7 cellular contexts compared by ENCODE assay signal in the genomic region with DNA sequence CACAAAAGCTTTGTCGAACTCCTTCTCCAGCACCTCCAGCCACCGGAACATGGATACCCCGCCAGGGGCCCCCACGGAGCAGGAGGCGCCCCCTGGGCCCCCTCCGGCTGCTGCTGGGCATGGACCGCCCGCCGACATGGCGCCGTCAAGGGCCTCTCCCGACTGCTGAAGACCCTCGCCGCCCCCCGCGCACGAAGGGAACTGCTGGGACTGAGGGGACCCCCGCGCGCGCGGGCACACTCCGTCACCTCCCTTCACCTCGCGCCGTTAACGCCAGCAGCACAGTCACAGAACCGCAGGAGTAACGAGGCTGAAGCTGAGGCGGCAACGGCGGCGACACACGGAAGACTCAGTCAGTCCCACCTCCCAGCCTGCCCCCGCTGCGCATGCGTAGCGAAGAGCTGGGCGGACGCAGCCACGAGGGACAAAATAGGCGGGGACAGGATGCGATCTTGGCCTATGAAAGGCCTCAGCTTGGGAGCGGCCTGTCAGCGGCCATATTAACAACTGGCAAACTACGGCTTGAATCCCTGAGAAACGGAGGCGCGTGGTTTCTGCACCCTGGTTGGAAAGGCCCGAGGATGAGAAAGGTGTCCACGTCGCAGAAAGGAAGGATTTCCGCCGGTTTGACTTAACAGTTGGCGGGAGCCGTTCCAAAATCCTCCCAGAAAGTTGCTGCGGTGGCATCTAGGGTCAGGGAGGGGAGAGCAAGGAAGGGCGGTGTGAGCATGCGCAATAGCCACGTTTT. TPM values are rescaled to one million over a fixed set of nuclear protein-coding genes. Genes with fewer than 3 reads are reported as not detected.
DNase-seq lines count a peak whose midpoint lies in the region; ATAC-seq, FAIRE-seq and TF ChIP-seq lines count a peak whose summit lies in the region.

A gene (minus strand): TSS at position 361 of the 748 bp plus-strand sequence. CDS start 223 bp downstream, at position 138.

- peaks cover 47% of the 10 kb centered on the region for H3K79me2 ChIP-seq in GM12878 (ENCODE audit: control insufficient read depth, insufficient read depth, low read length)

- H3K9ac ChIP-seq in GM12878 (ENCODE audit: control insufficient read depth, insufficient read depth, low read length), result peak within 1 kb of the TSS; percentile 76

- WGBS in GM12878 (ENCODE audit: insufficient coverage, insufficient replicate concordance, low lambda C conversion rate, missing lambda C conversion rate), result under 1% methylated on average over 49 of the region's 60 CpGs

- peak; percentile 98 for TF ChIP-seq POLR2A in GM12878 (IDR thresholded peaks at IDR 0.05; ENCODE audit: low read depth, low read length)

- H3K27ac ChIP-seq in GM12878 (ENCODE audit: control insufficient read depth, insufficient read depth), result peak within 1 kb of the TSS; percentile 79

- POLR2A ChIA-PET in GM12878 (lab: Charles Lee), result interaction anchor here (0.6 to 4.3 kb wide), 7 partner anchors 13 to 181 kb away, joined by 3 to 14 read pairs (median 4); a partner anchor contains a TSS

- peaks cover 3% of the 10 kb centered on the region; the same call in 1 of the 2 replicates for H3K4me1 ChIP-seq in GM12878 (ENCODE audit: control insufficient read depth, insufficient read depth, low read length)

- no TSS peak for BruUV-seq in GM12878 (replicated peaks; lab: Mats Ljungman, UMichigan)

- no peaks in the 10 kb centered on the region for H3K27me3 ChIP-seq in GM12878 (replicated peaks in 1 of 2; ENCODE audit: control insufficient read depth in 2 of 2, insufficient read depth in 2 of 2, low read length in 1 of 2)

- in situ Hi-C loops in GM12878 (cut with MboI), result no loop called here

- peak; percentile 93 to 96 for DNase-seq in NCI-H2081 (lab: John Stamatoyannopoulos, UW)
- peak; percentile 93 for DNase-seq in T1000 (lab: John Stamatoyannopoulos, UW)
- peak; percentile 93 for DNase-seq in GM12878 (ENCODE audit: low read depth, low spot score)
- DNase-seq in hypothalamus (lab: John Stamatoyannopoulos, UW), result peak; percentile 78 to 99 (median 93)
- peak; percentile 91 for DNase-seq in retinal pigment epithelial cell (ENCODE audit: low read depth)

- peak; percentile 74 for ATAC-seq in GM18508 (IDR thresholded peaks at IDR 0.05; ENCODE audit: insufficient read depth, unreplicated experiment)
- peak; percentile 93 for ATAC-seq in HG03025 (IDR thresholded peaks at IDR 0.05; ENCODE audit: low FRiP score, unreplicated experiment)
- ATAC-seq in GM12878, result peak; percentile 93

- intact Hi-C loops in GM12878 (cut with micrococcal nuclease; ENCODE audit: unreplicated experiment), result no loop called here

- peak within 1 kb of the TSS; percentile 94 for H3K4me2 ChIP-seq in GM12878 (ENCODE audit: control insufficient read depth, insufficient read depth)

- FAIRE-seq in GM12878 (lab: Jason Lieb, UNC), result peak; percentile 91

- peaks cover 11% of the 10 kb centered on the region for H3K9me3 ChIP-seq in GM12878 (replicated peaks; ENCODE audit: control insufficient read depth, insufficient read depth, low read length)

- peak in 1 of 3 experiments; percentile 16; a peak in 1 of 6 replicates for TF ChIP-seq CTCF in GM12878 (IDR thresholded peaks at IDR 0.05 in 2 of 3, conservative IDR thresholded peaks at IDR 0.05 in 1 of 3; ENCODE audit: control insufficient read depth in 2 of 3, extremely low read depth in 1 of 3, insufficient read depth in 1 of 3, low read depth in 3 of 3, low read length in 3 of 3)
- TF ChIP-seq CTCF in retinal pigment epithelial cell (conservative IDR thresholded peaks at IDR 0.05; ENCODE audit: low read depth, low read length), result peak; percentile 36

- H3K4me3 ChIP-seq in GM12878 (peak within 1 kb of the TSS; percentile 94), retinal pigment epithelial cell (ENCODE audit: low read length) (peak within 1 kb of the TSS; percentile 90)

- SMC1A ChIA-PET in GM12878 (lab: Charles Lee; ENCODE audit: uncharacterized antibody, unreplicated experiment), result interaction anchor here (0.7 to 8.5 kb wide), 6 partner anchors 8 to 152 kb away, joined by 3 to 128 read pairs (median 6); a partner anchor contains a TSS

- RAD21 ChIA-PET in GM12878 (lab: Charles Lee; ENCODE audit: unreplicated experiment), result interaction anchor here (0.7 to 6.2 kb wide), 8 partner anchors 44 to 631 kb away, joined by 3 to 71 read pairs (median 4); no protein-coding TSS in a partner anchor

- H3K36me3 ChIP-seq in GM12878 (ENCODE audit: control insufficient read depth in 2 of 2, insufficient read depth in 2 of 2, low read length in 1 of 2), result peaks cover 0 to 10% of the 10 kb centered on the region in 2 experiments; a peak in 1 of 4 replicates

- H2AFZ ChIP-seq in GM12878 (ENCODE audit: control insufficient read depth, low read depth, low read length), result peak within 1 kb of the TSS; percentile 98

- H4K20me1 ChIP-seq in GM12878 (ENCODE audit: control insufficient read depth, insufficient read depth), result no peaks in the 10 kb centered on the region

- no peak for TF ChIP-seq EP300 in GM12878 (IDR thresholded peaks at IDR 0.05; ENCODE audit: borderline replicate concordance in 1 of 2, control insufficient read depth in 1 of 2, low read depth in 2 of 2, low read length in 2 of 2)

- CTCF ChIA-PET in GM12878 (lab: Yijun Ruan, JAX), result interaction anchor here (0.7 to 4.0 kb wide), 7 partner anchors 10 to 153 kb away, joined by 3 to 35 read pairs (median 4); no protein-coding TSS in a partner anchor

- TF ChIP-seq RAD21 in GM12878 (IDR thresholded peaks at IDR 0.05; ENCODE audit: insufficient read depth, low read depth, low read length), result no peak

TF ChIP-seq in GM12878, 131 proteins besides CTCF, POLR2A, EP300 and RAD21 (continues in another document):
- TF ChIP-seq TBL1XR1 (IDR thresholded peaks at IDR 0.05; ENCODE audit: low read depth, low read length) (peak; percentile 58; the same call in 1 of the 2 replicates), MYB (IDR thresholded peaks at IDR 0.05; ENCODE audit: borderline replicate concordance, low read depth, low read length) (no peak), HDGF (IDR thresholded peaks at IDR 0.05) (peak; percentile 93; the same call in 1 of the 2 replicates), SREBF2 (IDR thresholded peaks at IDR 0.05; ENCODE audit: low read length) (no peak)
- TF ChIP-seq, protein P1, sequence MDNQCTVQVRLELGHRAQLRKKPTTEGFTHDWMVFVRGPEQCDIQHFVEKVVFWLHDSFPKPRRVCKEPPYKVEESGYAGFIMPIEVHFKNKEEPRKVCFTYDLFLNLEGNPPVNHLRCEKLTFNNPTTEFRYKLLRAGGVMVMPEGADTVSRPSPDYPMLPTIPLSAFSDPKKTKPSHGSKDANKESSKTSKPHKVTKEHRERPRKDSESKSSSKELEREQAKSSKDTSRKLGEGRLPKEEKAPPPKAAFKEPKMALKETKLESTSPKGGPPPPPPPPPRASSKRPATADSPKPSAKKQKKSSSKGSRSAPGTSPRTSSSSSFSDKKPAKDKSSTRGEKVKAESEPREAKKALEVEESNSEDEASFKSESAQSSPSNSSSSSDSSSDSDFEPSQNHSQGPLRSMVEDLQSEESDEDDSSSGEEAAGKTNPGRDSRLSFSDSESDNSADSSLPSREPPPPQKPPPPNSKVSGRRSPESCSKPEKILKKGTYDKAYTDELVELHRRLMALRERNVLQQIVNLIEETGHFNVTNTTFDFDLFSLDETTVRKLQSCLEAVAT (IDR thresholded peaks at IDR 0.05), result 0 out of 2 replicates have a peak, but pooled peaks have one; percentile 66
- TF ChIP-seq, protein P2, sequence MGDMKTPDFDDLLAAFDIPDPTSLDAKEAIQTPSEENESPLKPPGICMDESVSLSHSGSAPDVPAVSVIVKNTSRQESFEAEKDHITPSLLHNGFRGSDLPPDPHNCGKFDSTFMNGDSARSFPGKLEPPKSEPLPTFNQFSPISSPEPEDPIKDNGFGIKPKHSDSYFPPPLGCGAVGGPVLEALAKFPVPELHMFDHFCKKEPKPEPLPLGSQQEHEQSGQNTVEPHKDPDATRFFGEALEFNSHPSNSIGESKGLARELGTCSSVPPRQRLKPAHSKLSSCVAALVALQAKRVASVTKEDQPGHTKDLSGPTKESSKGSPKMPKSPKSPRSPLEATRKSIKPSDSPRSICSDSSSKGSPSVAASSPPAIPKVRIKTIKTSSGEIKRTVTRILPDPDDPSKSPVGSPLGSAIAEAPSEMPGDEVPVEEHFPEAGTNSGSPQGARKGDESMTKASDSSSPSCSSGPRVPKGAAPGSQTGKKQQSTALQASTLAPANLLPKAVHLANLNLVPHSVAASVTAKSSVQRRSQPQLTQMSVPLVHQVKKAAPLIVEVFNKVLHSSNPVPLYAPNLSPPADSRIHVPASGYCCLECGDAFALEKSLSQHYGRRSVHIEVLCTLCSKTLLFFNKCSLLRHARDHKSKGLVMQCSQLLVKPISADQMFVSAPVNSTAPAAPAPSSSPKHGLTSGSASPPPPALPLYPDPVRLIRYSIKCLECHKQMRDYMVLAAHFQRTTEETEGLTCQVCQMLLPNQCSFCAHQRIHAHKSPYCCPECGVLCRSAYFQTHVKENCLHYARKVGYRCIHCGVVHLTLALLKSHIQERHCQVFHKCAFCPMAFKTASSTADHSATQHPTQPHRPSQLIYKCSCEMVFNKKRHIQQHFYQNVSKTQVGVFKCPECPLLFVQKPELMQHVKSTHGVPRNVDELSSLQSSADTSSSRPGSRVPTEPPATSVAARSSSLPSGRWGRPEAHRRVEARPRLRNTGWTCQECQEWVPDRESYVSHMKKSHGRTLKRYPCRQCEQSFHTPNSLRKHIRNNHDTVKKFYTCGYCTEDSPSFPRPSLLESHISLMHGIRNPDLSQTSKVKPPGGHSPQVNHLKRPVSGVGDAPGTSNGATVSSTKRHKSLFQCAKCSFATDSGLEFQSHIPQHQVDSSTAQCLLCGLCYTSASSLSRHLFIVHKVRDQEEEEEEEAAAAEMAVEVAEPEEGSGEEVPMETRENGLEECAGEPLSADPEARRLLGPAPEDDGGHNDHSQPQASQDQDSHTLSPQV (IDR thresholded peaks at IDR 0.05), result no peak

RNA-seq across cellular contexts. Expression of the gene that starts here (rescaled TPM):
- 37.9 and 40.2 TPM in 2 replicates for total RNA-seq in GM12878 (2013; cell fraction: nucleolus; rRNA removed)
- 18.8 and 23.7 TPM in 2 replicates for total RNA-seq in GM12878 (2014; rRNA removed)
- 21.8 and 22.2 TPM in 2 replicates for total RNA-seq in GM12878 (2014; rRNA removed; fragmentation: Illumina TruSeq; extraction: Trizol)
- total RNA-seq in GM12878 (2021), result 18.6 and 19.1 TPM in 2 replicates
- 6.2 TPM for polyA plus RNA-seq in GM12878 (2011; ENCODE audit: low read depth)
- polyA plus RNA-seq in GM12878 (2011; rRNA removed), result 28.5 and 48.0 TPM in 2 replicates
- polyA plus RNA-seq in GM12878 (2011; cell fraction: cytosol; rRNA removed), result 8.2 and 8.8 TPM in 2 replicates
- polyA plus RNA-seq in GM12878 (2011; cell fraction: nucleus; rRNA removed), result 26.1 and 33.0 TPM in 2 replicates
- 11.0 and 18.0 TPM in 2 replicates for polyA plus RNA-seq in GM12878 (2012)
- 21.3 and 28.7 TPM in 2 replicates for polyA plus RNA-seq in GM12878 (2014; fragmentation: Illumina TruSeq; extraction: Trizol)
- polyA plus RNA-seq in GM12878 (2014; fragmentation: Nextera tagmentation; extraction: Ambion mirVana), result 1 to 10 TPM; 5.8 to 8.2 TPM
- polyA plus RNA-seq in GM12878 (2014; rRNA removed), result 14.7 and 17.3 TPM in 2 replicates
- polyA plus RNA-seq in GM12878 (2016; fragmentation: Nextera tagmentation; extraction: Ambion mirVana), result 10 to 100 TPM; 15.2 to 15.8 TPM
- 11.2 and 18.2 TPM in 2 replicates for polyA minus RNA-seq in GM12878 (2011; rRNA and poly(A)+ RNA removed)
- 9.2 and 10.3 TPM in 2 replicates for polyA minus RNA-seq in GM12878 (2011; cell fraction: cytosol; rRNA and poly(A)+ RNA removed)
- 16.2 and 18.4 TPM in 2 replicates for polyA minus RNA-seq in GM12878 (2011; cell fraction: nucleus; rRNA and poly(A)+ RNA removed)

Comparison
In these comparisons a context has a peak if more than half of its experiments do, and no peak if none do; other contexts are left out.
1. Peak in every context shown above with its lines: DNase-seq, ATAC-seq, H3K4me3 ChIP-seq and H3K27ac ChIP-seq.